Comparison of ENCODE assay signal across 1 cellular context in genomic region chr4:48830706-48831531, GRCh38.
TF ChIP-seq lines count a peak whose summit lies in the region.

Gene OCIAD1 (plus strand): TSS chr4:48831088. CDS start chr4:48832625, 1,537 bp downstream.

TF ChIP-seq in GM12878, 131 proteins besides CTCF, POLR2A, EP300 and RAD21 (continued from another document):
- TF ChIP-seq E4F1 (IDR thresholded peaks at IDR 0.05; ENCODE audit: borderline replicate concordance, partially characterized antibody), result peak; percentile 98
- peak; percentile 52 for TF ChIP-seq SMAD5 (IDR thresholded peaks at IDR 0.05; ENCODE audit: low read depth)
- peak; percentile 3; the same call in 1 of the 2 replicates for TF ChIP-seq IRF4 (IDR thresholded peaks at IDR 0.05; ENCODE audit: low read depth, low read length)
- peak; percentile 52; the same call in 1 of the 2 replicates for TF ChIP-seq WRNIP1 (IDR thresholded peaks at IDR 0.05; ENCODE audit: borderline replicate concordance, low read depth, low read length)
- TF ChIP-seq SIN3A (IDR thresholded peaks at IDR 0.05; ENCODE audit: low read depth, low read length), result 0 out of 2 replicates have a peak, but pooled peaks have one; percentile 80
- TF ChIP-seq IKZF1 (conservative IDR thresholded peaks at IDR 0.05), result peak; percentile 82
- TF ChIP-seq MYC (IDR thresholded peaks at IDR 0.05; ENCODE audit: insufficient read depth, insufficient read length, insufficient replicate concordance, low read length, severe bottlenecking), result peak; percentile 66
- TF ChIP-seq SIX5 (IDR thresholded peaks at IDR 0.05; ENCODE audit: low read depth, low read length, severe bottlenecking), result peak; percentile 42
- TF ChIP-seq RELA (IDR thresholded peaks at IDR 0.05; ENCODE audit: borderline replicate concordance, partially characterized antibody), result peak; percentile 54
- TF ChIP-seq NRF1 (conservative IDR thresholded peaks at IDR 0.05; ENCODE audit: low read depth, low read length), result peak; percentile 98
- no peak for TF ChIP-seq TCF7 (IDR thresholded peaks at IDR 0.05; ENCODE audit: borderline replicate concordance)
- TF ChIP-seq RCOR1 (conservative IDR thresholded peaks at IDR 0.05; ENCODE audit: low read depth, low read length), result no peak
- TF ChIP-seq FOXM1 (IDR thresholded peaks at IDR 0.05; ENCODE audit: low read depth, low read length), result peak; percentile 52; the same call in 1 of the 2 replicates
- TF ChIP-seq CBFB (IDR thresholded peaks at IDR 0.05; ENCODE audit: low read depth), result peak; percentile 80; the same call in 1 of the 2 replicates
- TF ChIP-seq BCL3 (IDR thresholded peaks at IDR 0.05; ENCODE audit: borderline replicate concordance, insufficient read depth, low read depth, low read length, poor library complexity, severe bottlenecking), result no peak
- TF ChIP-seq HCFC1 (IDR thresholded peaks at IDR 0.05; ENCODE audit: low read length), result peak; percentile 57
- 0 out of 3 replicates have a peak, but pooled peaks of 1 of the 2 experiments have one; percentile 2 for TF ChIP-seq EGR1 (IDR thresholded peaks at IDR 0.05; ENCODE audit: borderline replicate concordance in 1 of 2, low read depth in 2 of 2, low read length in 2 of 2)
- peak; percentile 91 for TF ChIP-seq CHD2 (IDR thresholded peaks at IDR 0.05; ENCODE audit: borderline replicate concordance, low read depth, low read length)
- TF ChIP-seq SRF (IDR thresholded peaks at IDR 0.05; ENCODE audit: low read depth in 2 of 2, low read length in 2 of 2), result 0 out of 4 replicates have a peak, but pooled peaks of 1 of the 2 experiments have one; percentile 2
- TF ChIP-seq CUX1 (IDR thresholded peaks at IDR 0.05; ENCODE audit: insufficient replicate concordance, low read depth, low read length), result no peak
- TF ChIP-seq ZNF687 (IDR thresholded peaks at IDR 0.05), result peak; percentile 78
- TF ChIP-seq CBX3 (IDR thresholded peaks at IDR 0.05; ENCODE audit: borderline replicate concordance, low read depth), result no peak
- no peak for TF ChIP-seq NFYA (IDR thresholded peaks at IDR 0.05; ENCODE audit: borderline replicate concordance, low read depth, low read length)
- TF ChIP-seq BCL11A (IDR thresholded peaks at IDR 0.05; ENCODE audit: low read depth, low read length), result no peak
- TF ChIP-seq PKNOX1 (IDR thresholded peaks at IDR 0.05), result peak; percentile 85
- TF ChIP-seq ZNF207 (IDR thresholded peaks at IDR 0.05; ENCODE audit: borderline replicate concordance), result peak; percentile 22; the same call in 1 of the 2 replicates
- peak; percentile 95 for TF ChIP-seq PML (IDR thresholded peaks at IDR 0.05; ENCODE audit: low read length)
- peak; percentile 80 for TF ChIP-seq RELB (IDR thresholded peaks at IDR 0.05; ENCODE audit: low read depth)
- peak; percentile 74 for TF ChIP-seq PBX3 (IDR thresholded peaks at IDR 0.05; ENCODE audit: insufficient replicate concordance, low read depth, low read length)
- peak; percentile 99 for TF ChIP-seq NBN (IDR thresholded peaks at IDR 0.05)
- TF ChIP-seq BRCA1 (IDR thresholded peaks at IDR 0.05; ENCODE audit: low read depth, low read length), result no peak
- TF ChIP-seq JUND (IDR thresholded peaks at IDR 0.05; ENCODE audit: low read depth, low read length), result peak; percentile 60; the same call in 1 of the 2 replicates
